ENCODE assay signal across 8 cellular contexts in genomic region chr7:65373608-65374351, GRCh38. TPM values are rescaled to one million over a fixed set of nuclear protein-coding genes. Genes with fewer than 3 reads are reported as not detected.
DNase-seq lines count a peak whose midpoint lies in the region; ATAC-seq and TF ChIP-seq lines count a peak whose summit lies in the region.

Gene ZNF92, plus strand, starts transcription at chr7:65373855. Its CDS starts 143 bp downstream, at chr7:65373998.

- H4K20me1 ChIP-seq in SK-N-SH (ENCODE audit: insufficient read depth), result peaks cover 8% of the 10 kb centered on the region

- peak within 1 kb of the TSS; percentile 96 for H2AFZ ChIP-seq in SK-N-SH (ENCODE audit: low read depth)

- CTCF ChIA-PET in SK-N-SH (lab: Yijun Ruan, JAX), result interaction anchor here (0.7 to 2.8 kb wide), 4 partner anchors 9 to 36 kb away, joined by 3 to 13 read pairs (median 3); no protein-coding TSS in a partner anchor

- WGBS in SK-N-SH (ENCODE audit: low lambda C conversion rate), result under 1% methylated on average over 28 of the region's 44 CpGs

- POLR2A ChIA-PET in SK-N-SH (lab: Yijun Ruan, JAX), result interaction anchor here (0.6 to 1.4 kb wide), 7 partner anchors 9 to 607 kb away, joined by 3 to 9 read pairs (median 3); partner anchors contain the start of gene ERV3-1

- peak within 1 kb of the TSS; percentile 93 for H3K9ac ChIP-seq in SK-N-SH

- peaks cover 7 to 10% of the 10 kb centered on the region in 2 experiments for H3K4me1 ChIP-seq in SK-N-SH (ENCODE audit: control insufficient read depth in 1 of 2, insufficient read depth in 2 of 2, low read depth in 1 of 2, low read length in 1 of 2)

- H3K79me2 ChIP-seq in SK-N-SH (ENCODE audit: insufficient read depth), result peaks cover 49% of the 10 kb centered on the region

- H3K9me2 ChIP-seq in SK-N-SH, result no peaks in the 10 kb centered on the region

- H3K36me3 ChIP-seq in SK-N-SH (replicated peaks in 1 of 2; ENCODE audit: control insufficient read depth in 1 of 2, insufficient read depth in 2 of 2, low read length in 1 of 2), result peaks cover 0 to 16% of the 10 kb centered on the region in 2 experiments

- peak; percentile 93 for DNase-seq in GM04504 (ENCODE audit: low read depth)
- DNase-seq in NCI-H1048 (lab: John Stamatoyannopoulos, UW), result peak; percentile 96
- peak; percentile 95 for DNase-seq in SK-N-SH
- peak; percentile 99 for DNase-seq in globus pallidus (ENCODE audit: low spot score)
- peak; percentile 75 to 99 (median 94) for DNase-seq in nucleus accumbens (lab: John Stamatoyannopoulos, UW)

- 0 out of 2 replicates have a peak, but pooled peaks have one; percentile 6 for TF ChIP-seq RAD21 in SK-N-SH (IDR thresholded peaks at IDR 0.05; ENCODE audit: low read length)

- peak within 1 kb of the TSS; percentile 98 for H3K4me3 Mint-ChIP-seq in activated naive CD4-positive, alpha-beta T cell treated with anti-CD3 and anti-CD28 coated beads, Interleukin-2, amount 50 U/mL, for 24 hours

- no peaks in the 10 kb centered on the region for H3K27me3 ChIP-seq in SK-N-SH (ENCODE audit: insufficient read depth)

- peak within 1 kb of the TSS; percentile 93 for H3K27ac Mint-ChIP-seq in activated naive CD4-positive, alpha-beta T cell treated with anti-CD3 and anti-CD28 coated beads, Interleukin-2, amount 50 U/mL, for 24 hours

- H3K9me3 ChIP-seq in SK-N-SH, result no peaks in the 10 kb centered on the region

- peak within 1 kb of the TSS; percentile 85 to 97 for H3K4me3 ChIP-seq in SK-N-SH (ENCODE audit: low read depth in 2 of 2, low read length in 1 of 2)

- TF ChIP-seq EP300 in SK-N-SH (IDR thresholded peaks at IDR 0.05; ENCODE audit: borderline replicate concordance in 1 of 2, low read depth in 1 of 2, low read length in 1 of 2), result no peak

- H3F3A ChIP-seq in SK-N-SH (replicated peaks; ENCODE audit: insufficient read depth), result no peaks in the 10 kb centered on the region

- peak; percentile 99 for ATAC-seq in HG02571 (IDR thresholded peaks at IDR 0.05; ENCODE audit: unreplicated experiment)

- peaks cover 37% of the 10 kb centered on the region for H3K4me1 Mint-ChIP-seq in activated naive CD4-positive, alpha-beta T cell treated with anti-CD3 and anti-CD28 coated beads, Interleukin-2, amount 50 U/mL, for 24 hours

- no peak for TF ChIP-seq CTCF in SK-N-SH (IDR thresholded peaks at IDR 0.05)

- H3K27me3 Mint-ChIP-seq in activated naive CD4-positive, alpha-beta T cell treated with anti-CD3 and anti-CD28 coated beads, Interleukin-2, amount 50 U/mL, for 24 hours, result no peaks in the 10 kb centered on the region

- H3K9me3 Mint-ChIP-seq in activated naive CD4-positive, alpha-beta T cell treated with anti-CD3 and anti-CD28 coated beads, Interleukin-2, amount 50 U/mL, for 24 hours, result no peaks in the 10 kb centered on the region

- H3K27ac ChIP-seq in SK-N-SH (ENCODE audit: low read depth in 2 of 2, low read length in 1 of 2) (peak within 1 kb of the TSS; percentile 89 to 92), temporal lobe (ENCODE audit: low read depth, low read length) (peak within 1 kb of the TSS; percentile 54)

- peaks cover 10% of the 10 kb centered on the region for H3K36me3 Mint-ChIP-seq in activated naive CD4-positive, alpha-beta T cell treated with anti-CD3 and anti-CD28 coated beads, Interleukin-2, amount 50 U/mL, for 24 hours

- H3K4me2 ChIP-seq in SK-N-SH, result peak within 1 kb of the TSS; percentile 88

TF ChIP-seq in SK-N-SH, 30 proteins besides CTCF, POLR2A, EP300 and RAD21 (continues in another document):
- TF ChIP-seq REST (IDR thresholded peaks at IDR 0.05; ENCODE audit: low read depth, low read length) (no peak), FOXJ3 (CRISPR knock-in tag; IDR thresholded peaks at IDR 0.05) (no peak), POLR2AphosphoS5 (IDR thresholded peaks at IDR 0.05; ENCODE audit: low read depth, low read length) (peak; percentile 99), TEAD4 (IDR thresholded peaks at IDR 0.05; ENCODE audit: borderline replicate concordance, insufficient read depth) (0 out of 2 replicates have a peak, but pooled peaks have one; percentile 15), CHD2 (IDR thresholded peaks at IDR 0.05; ENCODE audit: low read length, partially characterized antibody) (peak; percentile 87), TAF1 (IDR thresholded peaks at IDR 0.05; ENCODE audit: borderline replicate concordance, low read depth, low read length) (peak; percentile 87), JUND (IDR thresholded peaks at IDR 0.05) (no peak), USF2 (IDR thresholded peaks at IDR 0.05; ENCODE audit: borderline replicate concordance, low read depth, low read length) (no peak), GATA2 (CRISPR knock-in tag; IDR thresholded peaks at IDR 0.05) (peak; percentile 59), RFX5 (IDR thresholded peaks at IDR 0.05; ENCODE audit: low read length) (peak; percentile 85), SMC3 (IDR thresholded peaks at IDR 0.05; ENCODE audit: low read depth, low read length) (no peak), MXI1 (IDR thresholded peaks at IDR 0.05; ENCODE audit: low read depth, low read length) (peak; percentile 99), FOXM1 (IDR thresholded peaks at IDR 0.05; ENCODE audit: low read depth) (no peak), NRF1 (IDR thresholded peaks at IDR 0.05; ENCODE audit: low read depth, low read length) (no peak), FOSL2 (IDR thresholded peaks at IDR 0.05; ENCODE audit: borderline replicate concordance, low read depth) (no peak; the same call in 1 of the 2 replicates), NFIC (IDR thresholded peaks at IDR 0.05; ENCODE audit: borderline replicate concordance) (0 out of 2 replicates have a peak, but pooled peaks have one; percentile 19), YY1 (IDR thresholded peaks at IDR 0.05; ENCODE audit: low read depth) (peak; percentile 84), TCF12 (IDR thresholded peaks at IDR 0.05) (no peak), IRF3 (IDR thresholded peaks at IDR 0.05; ENCODE audit: low read depth, low read length) (peak; percentile 81), GABPA (IDR thresholded peaks at IDR 0.05; ENCODE audit: low read depth) (peak; percentile 51; the same call in 1 of the 2 replicates), MAX (IDR thresholded peaks at IDR 0.05; ENCODE audit: low read depth) (peak; percentile 86), MEF2A (IDR thresholded peaks at IDR 0.05; ENCODE audit: borderline replicate concordance, low read depth) (no peak), ELF1 (IDR thresholded peaks at IDR 0.05) (peak; percentile 95), RCOR1 (IDR thresholded peaks at IDR 0.05; ENCODE audit: low read length) (0 out of 2 replicates have a peak, but pooled peaks have one; percentile 33)

RNA-seq across cellular contexts. Expression of gene ZNF92, which starts in this region (rescaled TPM):
- polyA plus RNA-seq in SK-N-SH (2012; rRNA removed), result 1.6 and 2.2 TPM in 2 replicates
- 2.5 and 2.8 TPM in 2 replicates for polyA plus RNA-seq in SK-N-SH (2012; cell fraction: cytosol; rRNA removed)
- polyA plus RNA-seq in SK-N-SH (2012; cell fraction: nucleus; rRNA removed), result 1.6 and 4.8 TPM in 2 replicates
- total RNA-seq in temporal lobe, result 32.9 TPM

Comparison
In these comparisons a context has a peak if more than half of its experiments do, and no peak if none do; other contexts are left out.
1. Peak in every context shown above with its lines: DNase-seq, ATAC-seq, H3K4me3 ChIP-seq and H3K27ac ChIP-seq.